ENCODE assay signal across 1 cellular context in the genomic region with DNA sequence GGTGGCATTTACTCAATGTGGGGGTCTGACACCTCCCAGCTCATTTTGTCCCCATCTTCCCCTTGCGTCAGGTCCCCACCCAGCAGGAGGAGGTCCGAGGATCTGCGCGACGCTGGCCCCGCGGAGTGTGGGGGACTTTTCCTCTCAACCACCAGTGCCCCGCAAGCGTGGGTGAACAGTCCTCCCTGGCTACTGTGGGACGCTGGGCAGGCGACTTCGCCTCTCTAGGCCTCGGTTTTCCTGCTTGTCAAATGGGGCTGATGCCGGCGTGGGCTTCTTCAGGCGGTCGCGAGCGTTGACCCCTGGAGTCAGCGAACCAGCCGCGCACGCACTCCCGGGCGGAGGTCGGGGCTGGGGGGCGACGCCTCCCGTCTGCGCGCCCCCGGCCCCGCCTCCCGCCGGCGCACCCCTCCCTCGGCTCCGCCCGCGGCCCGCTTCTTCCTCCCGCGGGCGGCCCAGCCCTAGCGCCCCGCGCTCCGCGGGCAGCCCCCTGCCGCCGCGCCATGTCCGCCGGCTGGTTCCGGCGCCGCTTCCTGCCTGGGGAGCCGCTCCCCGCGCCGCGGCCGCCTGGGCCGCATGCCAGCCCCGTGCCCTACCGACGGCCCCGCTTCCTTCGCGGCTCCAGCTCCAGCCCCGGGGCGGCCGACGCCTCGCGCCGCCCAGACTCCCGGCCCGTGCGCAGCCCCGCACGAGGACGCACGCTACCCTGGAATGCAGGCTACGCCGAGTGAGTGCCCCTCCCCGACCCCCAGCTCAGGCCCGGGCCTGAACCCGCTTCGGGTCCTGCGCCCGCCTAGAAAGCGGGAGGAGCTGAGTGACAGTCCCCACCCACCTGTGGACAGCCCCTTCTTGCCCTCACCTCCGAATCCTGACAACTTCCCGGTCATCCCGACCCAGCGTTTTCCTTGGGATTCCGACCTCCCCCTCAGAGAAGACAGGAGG.
TF ChIP-seq lines count a peak whose summit lies in the region.

A gene with protein sequence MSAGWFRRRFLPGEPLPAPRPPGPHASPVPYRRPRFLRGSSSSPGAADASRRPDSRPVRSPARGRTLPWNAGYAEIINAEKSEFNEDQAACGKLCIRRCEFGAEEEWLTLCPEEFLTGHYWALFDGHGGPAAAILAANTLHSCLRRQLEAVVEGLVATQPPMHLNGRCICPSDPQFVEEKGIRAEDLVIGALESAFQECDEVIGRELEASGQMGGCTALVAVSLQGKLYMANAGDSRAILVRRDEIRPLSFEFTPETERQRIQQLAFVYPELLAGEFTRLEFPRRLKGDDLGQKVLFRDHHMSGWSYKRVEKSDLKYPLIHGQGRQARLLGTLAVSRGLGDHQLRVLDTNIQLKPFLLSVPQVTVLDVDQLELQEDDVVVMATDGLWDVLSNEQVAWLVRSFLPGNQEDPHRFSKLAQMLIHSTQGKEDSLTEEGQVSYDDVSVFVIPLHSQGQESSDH (plus strand): TSS at position 438 of the 942 bp plus-strand sequence. CDS start 66 bp downstream, at position 504.

TF ChIP-seq in HepG2, 621 proteins besides CTCF, POLR2A, EP300 and RAD21 (continued from another document and continues in another):
- TF ChIP-seq, protein P1, sequence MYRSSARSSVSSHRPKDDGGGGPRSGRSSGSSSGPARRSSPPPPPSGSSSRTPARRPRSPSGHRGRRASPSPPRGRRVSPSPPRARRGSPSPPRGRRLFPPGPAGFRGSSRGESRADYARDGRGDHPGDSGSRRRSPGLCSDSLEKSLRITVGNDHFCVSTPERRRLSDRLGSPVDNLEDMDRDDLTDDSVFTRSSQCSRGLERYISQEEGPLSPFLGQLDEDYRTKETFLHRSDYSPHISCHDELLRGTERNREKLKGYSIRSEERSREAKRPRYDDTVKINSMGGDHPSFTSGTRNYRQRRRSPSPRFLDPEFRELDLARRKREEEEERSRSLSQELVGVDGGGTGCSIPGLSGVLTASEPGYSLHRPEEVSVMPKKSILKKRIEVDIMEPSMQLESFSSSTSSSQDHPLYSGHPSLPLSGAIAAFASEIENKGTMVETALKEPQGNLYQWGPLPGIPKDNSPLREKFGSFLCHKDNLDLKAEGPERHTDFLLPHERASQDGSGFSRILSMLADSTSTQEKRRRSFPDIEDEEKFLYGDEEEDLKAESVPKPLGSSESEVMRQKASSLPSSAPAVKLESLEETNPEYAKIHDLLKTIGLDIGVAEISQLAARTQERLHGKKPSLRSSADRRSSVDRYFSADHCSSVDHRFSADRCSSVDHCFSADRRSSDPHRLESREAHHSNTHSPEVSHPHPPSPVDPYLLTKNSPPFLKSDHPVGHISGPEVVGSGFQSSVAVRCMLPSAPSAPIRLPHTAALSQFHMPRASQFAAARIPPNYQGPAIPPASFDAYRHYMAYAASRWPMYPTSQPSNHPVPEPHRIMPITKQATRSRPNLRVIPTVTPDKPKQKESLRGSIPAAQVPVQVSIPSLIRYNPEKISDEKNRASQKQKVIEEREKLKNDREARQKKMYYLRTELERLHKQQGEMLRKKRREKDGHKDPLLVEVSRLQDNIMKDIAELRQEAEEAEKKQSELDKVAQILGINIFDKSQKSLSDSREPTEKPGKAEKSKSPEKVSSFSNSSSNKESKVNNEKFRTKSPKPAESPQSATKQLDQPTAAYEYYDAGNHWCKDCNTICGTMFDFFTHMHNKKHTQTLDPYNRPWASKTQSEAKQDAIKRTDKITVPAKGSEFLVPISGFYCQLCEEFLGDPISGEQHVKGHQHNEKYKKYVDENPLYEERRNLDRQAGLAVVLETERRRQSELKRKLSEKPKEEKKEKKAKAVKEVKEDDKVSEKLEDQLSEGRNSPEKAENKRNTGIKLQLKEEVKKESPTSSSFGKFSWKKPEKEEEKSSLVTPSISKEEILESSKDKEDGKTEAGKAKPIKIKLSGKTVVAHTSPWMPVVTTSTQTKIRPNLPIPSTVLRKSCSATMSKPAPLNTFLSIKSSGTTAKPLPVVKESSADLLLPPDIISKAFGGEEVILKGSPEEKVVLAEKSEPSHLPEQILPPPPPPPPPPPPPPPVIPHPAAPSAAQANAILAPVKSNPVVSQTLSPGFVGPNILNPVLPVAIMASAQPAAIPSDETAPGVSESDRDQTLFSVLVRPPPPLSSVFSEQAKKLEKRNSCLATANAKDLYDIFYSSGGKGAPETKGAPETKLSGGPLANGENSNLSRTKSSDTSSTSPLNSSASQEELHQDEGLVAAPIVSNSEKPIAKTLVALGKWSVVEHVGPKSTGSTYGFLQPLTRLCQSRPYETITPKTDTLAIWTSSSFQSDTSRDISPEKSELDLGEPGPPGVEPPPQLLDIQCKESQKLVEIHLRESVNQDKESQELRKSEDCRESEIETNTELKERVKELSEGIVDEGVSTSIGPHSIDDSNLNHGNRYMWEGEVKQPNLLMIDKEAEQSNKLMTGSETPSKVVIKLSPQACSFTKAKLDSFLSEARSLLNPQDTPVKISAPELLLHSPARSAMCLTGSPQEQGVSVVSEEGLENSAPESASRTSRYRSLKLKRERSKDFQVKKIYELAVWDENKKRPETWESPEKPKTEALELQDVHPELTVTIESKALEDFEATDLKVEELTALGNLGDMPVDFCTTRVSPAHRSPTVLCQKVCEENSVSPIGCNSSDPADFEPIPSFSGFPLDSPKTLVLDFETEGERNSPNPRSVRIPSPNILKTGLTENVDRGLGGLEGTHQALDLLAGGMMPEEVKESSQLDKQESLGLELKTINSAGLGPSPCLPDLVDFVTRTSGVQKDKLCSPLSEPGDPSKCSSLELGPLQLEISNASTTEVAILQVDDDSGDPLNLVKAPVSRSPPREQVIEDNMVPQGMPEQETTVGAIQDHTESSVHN (CRISPR knock-in tag; IDR thresholded peaks at IDR 0.05) = 0 out of 2 replicates have a peak, but pooled peaks have one; percentile 47
- TF ChIP-seq, protein P2, sequence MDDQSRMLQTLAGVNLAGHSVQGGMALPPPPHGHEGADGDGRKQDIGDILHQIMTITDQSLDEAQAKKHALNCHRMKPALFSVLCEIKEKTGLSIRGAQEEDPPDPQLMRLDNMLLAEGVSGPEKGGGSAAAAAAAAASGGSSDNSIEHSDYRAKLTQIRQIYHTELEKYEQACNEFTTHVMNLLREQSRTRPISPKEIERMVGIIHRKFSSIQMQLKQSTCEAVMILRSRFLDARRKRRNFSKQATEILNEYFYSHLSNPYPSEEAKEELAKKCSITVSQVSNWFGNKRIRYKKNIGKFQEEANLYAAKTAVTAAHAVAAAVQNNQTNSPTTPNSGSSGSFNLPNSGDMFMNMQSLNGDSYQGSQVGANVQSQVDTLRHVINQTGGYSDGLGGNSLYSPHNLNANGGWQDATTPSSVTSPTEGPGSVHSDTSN (CRISPR knock-in tag; IDR thresholded peaks at IDR 0.05; ENCODE audit: borderline replicate concordance) = 0 out of 2 replicates have a peak, but pooled peaks have one; percentile 53
- TF ChIP-seq RFXAP (CRISPR knock-in tag; IDR thresholded peaks at IDR 0.05; ENCODE audit: borderline replicate concordance) (no peak), MED1 (CRISPR knock-in tag; IDR thresholded peaks at IDR 0.05) (0 out of 2 replicates have a peak, but pooled peaks have one; percentile 36), TEF (CRISPR knock-in tag; IDR thresholded peaks at IDR 0.05) (no peak), KLF12 (CRISPR knock-in tag; IDR thresholded peaks at IDR 0.05; ENCODE audit: borderline replicate concordance) (0 out of 2 replicates have a peak, but pooled peaks have one; percentile 37), NFATC3 (CRISPR knock-in tag; IDR thresholded peaks at IDR 0.05) (no peak), ZNF629 (CRISPR knock-in tag; conservative IDR thresholded peaks at IDR 0.05) (peak; percentile 92), CREB3 (CRISPR knock-in tag; IDR thresholded peaks at IDR 0.05) (peak; percentile 97), PHF20 (CRISPR knock-in tag; IDR thresholded peaks at IDR 0.05) (peak; percentile 23; the same call in 1 of the 2 replicates), ZNF687 (CRISPR knock-in tag; IDR thresholded peaks at IDR 0.05) (peak; percentile 92), ZNF672 (CRISPR knock-in tag; IDR thresholded peaks at IDR 0.05) (peak; percentile 99), SUZ12 (IDR thresholded peaks at IDR 0.05; ENCODE audit: low read depth, low read length) (no peak), EZH2 (conservative IDR thresholded peaks at IDR 0.05; ENCODE audit: low read depth, low read length) (no peak), ZNF878 (CRISPR knock-in tag; IDR thresholded peaks at IDR 0.05) (peak; percentile 50; the same call in 1 of the 2 replicates), ZFY (CRISPR knock-in tag; IDR thresholded peaks at IDR 0.05) (peak; percentile 87), ZNF274 (CRISPR knock-in tag; IDR thresholded peaks at IDR 0.05) (0 out of 2 replicates have a peak, but pooled peaks have one; percentile 32), BATF2 (CRISPR knock-in tag; IDR thresholded peaks at IDR 0.05) (peak; percentile 62; the same call in 1 of the 2 replicates), ZNF776 (CRISPR knock-in tag; IDR thresholded peaks at IDR 0.05) (peak; percentile 22; the same call in 1 of the 2 replicates), ZNF777 (CRISPR knock-in tag; IDR thresholded peaks at IDR 0.05) (peak; percentile 86), ADNP (CRISPR knock-in tag; IDR thresholded peaks at IDR 0.05) (0 out of 2 replicates have a peak, but pooled peaks have one; percentile 27), RXRA (CRISPR knock-in tag; IDR thresholded peaks at IDR 0.05) (peak; percentile 51; the same call in 1 of the 2 replicates), IKZF4 (CRISPR knock-in tag; IDR thresholded peaks at IDR 0.05; ENCODE audit: borderline replicate concordance, low read depth, not compliant biosample characterization) (peak; percentile 71), CCDC6 (CRISPR knock-in tag; IDR thresholded peaks at IDR 0.05) (peak; percentile 63; the same call in 1 of the 2 replicates), GABPB1 (CRISPR knock-in tag; IDR thresholded peaks at IDR 0.05) (peak; percentile 55; the same call in 1 of the 2 replicates), ZNF441 (CRISPR knock-in tag; IDR thresholded peaks at IDR 0.05; ENCODE audit: borderline replicate concordance) (peak; percentile 92; the same call in 1 of the 2 replicates), RNF2 (conservative IDR thresholded peaks at IDR 0.05; ENCODE audit: low read depth) (peak; percentile 94)
- TF ChIP-seq, protein P3, sequence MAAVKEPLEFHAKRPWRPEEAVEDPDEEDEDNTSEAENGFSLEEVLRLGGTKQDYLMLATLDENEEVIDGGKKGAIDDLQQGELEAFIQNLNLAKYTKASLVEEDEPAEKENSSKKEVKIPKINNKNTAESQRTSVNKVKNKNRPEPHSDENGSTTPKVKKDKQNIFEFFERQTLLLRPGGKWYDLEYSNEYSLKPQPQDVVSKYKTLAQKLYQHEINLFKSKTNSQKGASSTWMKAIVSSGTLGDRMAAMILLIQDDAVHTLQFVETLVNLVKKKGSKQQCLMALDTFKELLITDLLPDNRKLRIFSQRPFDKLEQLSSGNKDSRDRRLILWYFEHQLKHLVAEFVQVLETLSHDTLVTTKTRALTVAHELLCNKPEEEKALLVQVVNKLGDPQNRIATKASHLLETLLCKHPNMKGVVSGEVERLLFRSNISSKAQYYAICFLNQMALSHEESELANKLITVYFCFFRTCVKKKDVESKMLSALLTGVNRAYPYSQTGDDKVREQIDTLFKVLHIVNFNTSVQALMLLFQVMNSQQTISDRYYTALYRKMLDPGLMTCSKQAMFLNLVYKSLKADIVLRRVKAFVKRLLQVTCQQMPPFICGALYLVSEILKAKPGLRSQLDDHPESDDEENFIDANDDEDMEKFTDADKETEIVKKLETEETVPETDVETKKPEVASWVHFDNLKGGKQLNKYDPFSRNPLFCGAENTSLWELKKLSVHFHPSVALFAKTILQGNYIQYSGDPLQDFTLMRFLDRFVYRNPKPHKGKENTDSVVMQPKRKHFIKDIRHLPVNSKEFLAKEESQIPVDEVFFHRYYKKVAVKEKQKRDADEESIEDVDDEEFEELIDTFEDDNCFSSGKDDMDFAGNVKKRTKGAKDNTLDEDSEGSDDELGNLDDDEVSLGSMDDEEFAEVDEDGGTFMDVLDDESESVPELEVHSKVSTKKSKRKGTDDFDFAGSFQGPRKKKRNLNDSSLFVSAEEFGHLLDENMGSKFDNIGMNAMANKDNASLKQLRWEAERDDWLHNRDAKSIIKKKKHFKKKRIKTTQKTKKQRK (IDR thresholded peaks at IDR 0.05; ENCODE audit: low read length) = no peak
